In the genomic region with DNA sequence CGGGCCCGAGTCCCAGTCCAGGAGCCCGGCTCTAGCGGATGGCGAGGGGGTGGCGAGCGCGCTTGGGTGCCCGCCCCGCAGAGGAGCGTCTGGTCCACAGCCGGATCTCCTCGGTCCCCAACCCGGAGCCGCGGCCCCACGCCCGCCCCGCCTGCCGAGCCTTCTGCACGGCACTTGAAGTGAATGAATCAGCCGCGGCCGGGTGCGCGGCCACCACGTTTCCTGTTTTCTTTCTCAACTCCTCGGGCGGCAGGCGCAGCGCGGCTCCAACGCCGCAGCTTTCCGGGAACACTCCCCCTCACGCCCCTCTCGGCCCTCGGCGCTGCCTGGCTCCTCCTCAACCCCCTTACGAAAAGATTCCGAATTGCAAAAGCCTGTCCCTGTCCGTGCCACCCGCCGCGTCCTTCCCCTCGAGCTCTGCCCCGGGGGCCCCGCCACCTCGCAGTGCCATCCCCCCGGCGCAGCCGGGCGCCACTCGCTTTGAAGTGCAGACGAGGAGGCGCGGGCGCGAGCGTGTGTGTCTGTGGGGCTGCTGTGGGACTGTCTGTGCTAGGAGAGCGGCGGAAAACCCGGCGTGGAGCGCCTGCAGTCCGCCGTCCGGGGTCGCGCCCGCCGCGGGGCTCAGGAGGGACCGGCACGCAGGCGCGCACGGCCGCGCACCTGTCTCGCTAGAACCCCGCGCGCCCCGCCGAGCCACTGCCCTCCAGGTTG, we compare ENCODE assay signal across 8 cellular contexts.
DNase-seq lines count a peak whose midpoint lies in the region; ATAC-seq and TF ChIP-seq lines count a peak whose summit lies in the region.

No MANE protein-coding gene starts in this region.

- peaks cover 28% of the 10 kb centered on the region for H3K4me1 ChIP-seq in CD4-positive, CD25-positive, alpha-beta regulatory T cell (ENCODE audit: control insufficient read depth, insufficient read depth, low read length, poor library complexity, severe bottlenecking)
- peaks cover 0 to 56% of the 10 kb centered on the region in 2 donors for H3K4me1 ChIP-seq in right atrium auricular region

- H3K27ac ChIP-seq in CD4-positive, CD25-positive, alpha-beta regulatory T cell (ENCODE audit: insufficient read depth, low read length, poor library complexity, severe bottlenecking): peak overlapping the region; percentile 64
- peak overlapping the region; percentile 89 for H3K27ac ChIP-seq in HL-60 (replicated peaks)
- peak overlapping the region; percentile 85 to 89 for H3K27ac ChIP-seq in right atrium auricular region

- ATAC-seq in CD4-positive, CD25-positive, alpha-beta regulatory T cell (ENCODE audit: low read depth in 2 of 2): peak; percentile 82 to 83
- ATAC-seq in GM19463 (IDR thresholded peaks at IDR 0.05; ENCODE audit: unreplicated experiment) (peak; percentile 66), T-cell (replicated peaks in 1 of 4) (peak; percentile 82 to 86 (median 84))

- H3K9me3 ChIP-seq in CD4-positive, CD25-positive, alpha-beta regulatory T cell (ENCODE audit: control insufficient read depth in 2 of 2, low read length in 2 of 2): no peaks in the 10 kb centered on the region
- H3K9me3 ChIP-seq in right atrium auricular region: no peaks in the 10 kb centered on the region

- peaks cover 25 to 60% (median 34%) of the 10 kb centered on the region in 4 donors for H3K4me1 Mint-ChIP-seq in CD4-positive, CD25-positive, alpha-beta regulatory T cell
- peaks cover 58 to 67% (median 64%) of the 10 kb centered on the region in 3 donors for H3K4me1 Mint-ChIP-seq in T-cell

- peaks cover 13% of the 10 kb centered on the region for H3K27me3 ChIP-seq in CD4-positive, CD25-positive, alpha-beta regulatory T cell (ENCODE audit: control insufficient read depth, insufficient read depth, low read length)
- H3K27me3 ChIP-seq in HL-60 (ENCODE audit: insufficient read depth, poor library complexity, severe bottlenecking) (no peaks in the 10 kb centered on the region), right atrium auricular region (no peaks in the 10 kb centered on the region)

- peak overlapping the region; percentile 84 to 98 (median 95) for H3K4me3 Mint-ChIP-seq in CD4-positive, CD25-positive, alpha-beta regulatory T cell
- peak overlapping the region; percentile 91 to 98 (median 95) for H3K4me3 Mint-ChIP-seq in T-cell

- DNase-seq in CD4-positive, CD25-positive, alpha-beta regulatory T cell: peak; percentile 77 to 92 (median 83)
- DNase-seq in HL-60 (ENCODE audit: low read depth in 1 of 2, low spot score in 1 of 2): peak; percentile 58 to 88
- peak; percentile 83 to 94 (median 90) for DNase-seq in T-cell
- peak; percentile 90 for DNase-seq in amniotic epithelial cell (ENCODE audit: low read depth)
- peak; percentile 94 for DNase-seq in right atrium auricular region (ENCODE audit: low spot score)
- peak; percentile 43 for DNase-seq in renal cortical epithelial cell (ENCODE audit: low read depth)
- DNase-seq in superior temporal gyrus (ENCODE audit: extremely low spot score): no peak

- H3K27ac Mint-ChIP-seq in CD4-positive, CD25-positive, alpha-beta regulatory T cell: peak overlapping the region; percentile 80 to 97 (median 95)
- peak overlapping the region; percentile 100 for H3K27ac Mint-ChIP-seq in T-cell

- H3K4me3 ChIP-seq in CD4-positive, CD25-positive, alpha-beta regulatory T cell (ENCODE audit: low read depth, low read length): peak overlapping the region; percentile 56
- H3K4me3 ChIP-seq in HL-60 (replicated peaks; ENCODE audit: insufficient read depth, low read length) (peak overlapping the region; percentile 66), right atrium auricular region (peak overlapping the region; percentile 59 to 79)

- H3K36me3 ChIP-seq in CD4-positive, CD25-positive, alpha-beta regulatory T cell (ENCODE audit: control insufficient read depth, insufficient read depth, low read length): no peaks in the 10 kb centered on the region
- H3K36me3 ChIP-seq in right atrium auricular region: no peaks in the 10 kb centered on the region

- TF ChIP-seq CTCF in HL-60 (IDR thresholded peaks at IDR 0.05; ENCODE audit: insufficient read depth, low read length): no peak
- TF ChIP-seq CTCF in right atrium auricular region (IDR thresholded peaks at IDR 0.05): no peak

- POLR2A ChIA-PET in T-cell (lab: Charles Lee): interaction anchor here (0.6 to 1.5 kb wide), 7 partner anchors 84 to 579 kb away, joined by 3 to 14 read pairs (median 3); no protein-coding TSS in a partner anchor

- CTCF ChIA-PET in T-cell (lab: Charles Lee): interaction anchor here (0.5 to 1.8 kb wide), 6 partner anchors 53 to 739 kb away, joined by 3 to 14 read pairs (median 3); no protein-coding TSS in a partner anchor

- H3K27me3 Mint-ChIP-seq in CD4-positive, CD25-positive, alpha-beta regulatory T cell: peaks cover 20% of the 10 kb centered on the region
- H3K27me3 Mint-ChIP-seq in T-cell: no peaks in the 10 kb centered on the region

- no peaks in the 10 kb centered on the region for H3K9me3 Mint-ChIP-seq in CD4-positive, CD25-positive, alpha-beta regulatory T cell
- H3K9me3 Mint-ChIP-seq in T-cell: no peaks in the 10 kb centered on the region

- H3K36me3 Mint-ChIP-seq in CD4-positive, CD25-positive, alpha-beta regulatory T cell: no peaks in the 10 kb centered on the region
- peaks cover 14% of the 10 kb centered on the region for H3K36me3 Mint-ChIP-seq in T-cell
